In the genomic region with DNA sequence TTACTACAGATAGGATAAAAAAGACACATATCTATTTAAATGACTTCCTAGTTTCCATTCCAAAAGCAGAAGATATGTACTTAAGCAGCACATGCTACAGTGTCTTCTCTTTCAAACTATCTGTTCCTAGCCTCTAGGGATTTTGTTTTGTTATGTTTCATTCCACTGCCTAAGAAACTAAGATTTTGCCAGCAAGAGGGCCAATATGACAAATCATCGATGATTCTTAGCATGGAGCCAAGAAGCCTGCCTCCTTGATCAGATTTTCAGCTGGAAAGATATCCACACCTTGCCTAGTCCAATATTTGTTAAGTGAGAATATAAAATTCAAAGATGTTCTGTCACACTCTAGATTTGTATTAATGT, we compare ENCODE assay signal across 9 cellular contexts. TPM values are rescaled to one million over a fixed set of nuclear protein-coding genes. Genes with fewer than 3 reads are reported as not detected.
DNase-seq lines count a peak whose midpoint lies in the region; ATAC-seq, FAIRE-seq and TF ChIP-seq lines count a peak whose summit lies in the region.
"Had no signal": no experiment of that assay in that cellular context is flagged by ENCODE, and none has a peak within 500 bp of the region (broad histone marks: within the 10 kb centered on the region; RNA-seq: fewer than 3 reads in every experiment).

No MANE protein-coding gene starts in this region.

- H3K27me3 ChIP-seq in suprapubic skin: no peaks in the 10 kb centered on the region

- TF ChIP-seq CTCF in kidney (IDR thresholded peaks at IDR 0.05; ENCODE audit: borderline replicate concordance, extremely low read depth, insufficient read depth) (no peak), suprapubic skin (IDR thresholded peaks at IDR 0.05) (no peak)

- ATAC-seq in HG03196 (IDR thresholded peaks at IDR 0.05; ENCODE audit: unreplicated experiment): no peak

- no peaks in the 10 kb centered on the region for H3K27me3 Mint-ChIP-seq in activated T-cell treated with anti-CD3 and anti-CD28 coated beads, Interleukin-2, amount 50 U/mL, for 24 hours
- no peaks in the 10 kb centered on the region for H3K27me3 Mint-ChIP-seq in activated CD4-positive, alpha-beta memory T cell treated with anti-CD3 and anti-CD28 coated beads, Interleukin-2, amount 10 ng/mL, durations not matched to agents 7 days and 5 days

- no peaks in the 10 kb centered on the region for H3K36me3 ChIP-seq in kidney (ENCODE audit: control insufficient read depth in 1 of 2, insufficient read depth in 2 of 2, low read length in 2 of 2)
- H3K36me3 ChIP-seq in suprapubic skin: no peaks in the 10 kb centered on the region

- peak overlapping the region; percentile 95 for H3K4me3 Mint-ChIP-seq in activated T-cell treated with anti-CD3 and anti-CD28 coated beads, Interleukin-2, amount 50 U/mL, for 24 hours
- H3K4me3 Mint-ChIP-seq in activated CD4-positive, alpha-beta memory T cell treated with anti-CD3 and anti-CD28 coated beads, Interleukin-2, amount 10 ng/mL, durations not matched to agents 7 days and 5 days: peak overlapping the region; percentile 97

- H3K9me3 ChIP-seq in kidney (ENCODE audit: control insufficient read depth in 1 of 2, low read length in 2 of 2): no peaks in the 10 kb centered on the region
- no peaks in the 10 kb centered on the region for H3K9me3 ChIP-seq in suprapubic skin

- intact Hi-C loops in kidney (cut with DNase I): no loop called here

- 17% methylated on average over 1 of the region's 1 CpG for WGBS in suprapubic skin

- H3K36me3 Mint-ChIP-seq in activated T-cell treated with anti-CD3 and anti-CD28 coated beads, Interleukin-2, amount 50 U/mL, for 24 hours (ENCODE audit: low read depth): peaks cover 96% of the 10 kb centered on the region
- peaks cover 78% of the 10 kb centered on the region for H3K36me3 Mint-ChIP-seq in activated CD4-positive, alpha-beta memory T cell treated with anti-CD3 and anti-CD28 coated beads, Interleukin-2, amount 10 ng/mL, durations not matched to agents 7 days and 5 days (ENCODE audit: low read depth)

- H3K27ac ChIP-seq in kidney (ENCODE audit: low read depth in 2 of 2, low read length in 2 of 2) (peak overlapping the region; percentile 45 to 58), suprapubic skin (peak overlapping the region; percentile 60)

- H3K4me3 ChIP-seq in kidney (ENCODE audit: low read length in 2 of 2) (peak overlapping the region in 1 of 2 donors; percentile 4), suprapubic skin (peak overlapping the region; percentile 11)

- H3K4me1 ChIP-seq in kidney (ENCODE audit: control insufficient read depth in 1 of 2, insufficient read depth in 1 of 2, low read depth in 1 of 2, low read length in 2 of 2) (peaks cover 48 to 65% of the 10 kb centered on the region in 2 donors), suprapubic skin (peaks cover 86% of the 10 kb centered on the region)

- no peak for TF ChIP-seq EP300 in suprapubic skin (IDR thresholded peaks at IDR 0.05)

- CTCF ChIA-PET in activated CD4-positive, alpha-beta memory T cell treated with anti-CD3 and anti-CD28 coated beads, Interleukin-2, amount 10 ng/mL, durations not matched to agents 7 days and 5 days (lab: Charles Lee): interaction anchor here (0.7 to 1.6 kb wide), 2 partner anchors 35 to 433 kb away, joined by 3 read pairs; no protein-coding TSS in a partner anchor

- FAIRE-seq in kidney (lab: Jason Lieb, UNC): no peak

- H3K9me3 Mint-ChIP-seq in activated T-cell treated with anti-CD3 and anti-CD28 coated beads, Interleukin-2, amount 50 U/mL, for 24 hours: no peaks in the 10 kb centered on the region
- H3K9me3 Mint-ChIP-seq in activated CD4-positive, alpha-beta memory T cell treated with anti-CD3 and anti-CD28 coated beads, Interleukin-2, amount 10 ng/mL, durations not matched to agents 7 days and 5 days: no peaks in the 10 kb centered on the region

- no peak for DNase-seq in activated T-cell treated with anti-CD3 and anti-CD28 coated beads, Interleukin-2, amount 50 U/mL, for 24 hours
- no peak for DNase-seq in activated T-cell treated with anti-CD3 and anti-CD28 coated beads for 4 hours
- no peak for DNase-seq in activated CD4-positive, alpha-beta memory T cell treated with anti-CD3 and anti-CD28 coated beads, Interleukin-2, amount 10 ng/mL, durations not matched to agents 7 days and 5 days
- DNase-seq in kidney: no peak
- no peak for DNase-seq in suprapubic skin (ENCODE audit: low spot score in 2 of 2)
- DNase-seq in activated gamma-delta T cell (lab: John Stamatoyannopoulos, UW): no peak
- no peak for DNase-seq in NCI-H1105 treated with DMSO at 0.1 percent for 48 hours (lab: John Stamatoyannopoulos, UW)
- DNase-seq: AML-193 had no signal

- H3K27ac Mint-ChIP-seq in activated T-cell treated with anti-CD3 and anti-CD28 coated beads, Interleukin-2, amount 50 U/mL, for 24 hours: peak overlapping the region; percentile 95
- peak overlapping the region; percentile 91 for H3K27ac Mint-ChIP-seq in activated CD4-positive, alpha-beta memory T cell treated with anti-CD3 and anti-CD28 coated beads, Interleukin-2, amount 10 ng/mL, durations not matched to agents 7 days and 5 days

- no peak overlapping the region for H3K9ac ChIP-seq in kidney (ENCODE audit: low read length in 2 of 2)

- H3K4me1 Mint-ChIP-seq in activated T-cell treated with anti-CD3 and anti-CD28 coated beads, Interleukin-2, amount 50 U/mL, for 24 hours (ENCODE audit: low read depth): peaks cover 89% of the 10 kb centered on the region
- H3K4me1 Mint-ChIP-seq in activated CD4-positive, alpha-beta memory T cell treated with anti-CD3 and anti-CD28 coated beads, Interleukin-2, amount 10 ng/mL, durations not matched to agents 7 days and 5 days: peaks cover 80% of the 10 kb centered on the region

- TF ChIP-seq POLR2A in suprapubic skin (IDR thresholded peaks at IDR 0.05): no peak

- POLR2A ChIA-PET in activated CD4-positive, alpha-beta memory T cell treated with anti-CD3 and anti-CD28 coated beads, Interleukin-2, amount 10 ng/mL, durations not matched to agents 7 days and 5 days (lab: Charles Lee): interaction anchor here (1.4 to 19.8 kb wide), 6 partner anchors 5 to 456 kb away, joined by 3 to 353 read pairs (median 160); partner anchors contain the start of genes MGME1, RRBP1 and SNX5

RNA-seq across cellular contexts. Expression of gene SNX5, which starts 7.0 kb away (rescaled TPM):
- total RNA-seq in activated CD4-positive, alpha-beta memory T cell treated with anti-CD3 and anti-CD28 coated beads, Interleukin-2, amount 10 ng/mL, durations not matched to agents 7 days and 5 days: 100 to 1,000 TPM; 236 to 250 TPM
- total RNA-seq in kidney (94.9 TPM), suprapubic skin (100 to 1,000 TPM in 1 of 4 donors, 10 to 100 TPM in 3; 49.9 to 114 (median 64.5) TPM)
- 133 TPM for polyA plus RNA-seq in kidney (ENCODE audit: insufficient read depth, low read depth, low replicate concordance)

RNA-seq across cellular contexts. Expression of gene MGME1, which starts 7.2 kb away (rescaled TPM):
- 10 to 100 TPM; 53.9 to 56.7 TPM for total RNA-seq in activated CD4-positive, alpha-beta memory T cell treated with anti-CD3 and anti-CD28 coated beads, Interleukin-2, amount 10 ng/mL, durations not matched to agents 7 days and 5 days
- total RNA-seq in kidney (15.5 TPM), suprapubic skin (10 to 100 TPM; 30.2 to 68.1 (median 32.8) TPM)
- 16.7 TPM for polyA plus RNA-seq in kidney (ENCODE audit: insufficient read depth, low read depth, low replicate concordance)
